Comparison of ENCODE assay signal across 19 cellular contexts in genomic region chr7:31099451-31100444, GRCh38. TPM values are rescaled to one million over a fixed set of nuclear protein-coding genes. Genes with fewer than 3 reads are reported as not detected.
"Had no signal": no experiment of that assay in that cellular context is flagged by ENCODE, and none has a peak within 500 bp of the region (broad histone marks: within the 10 kb centered on the region; RNA-seq: fewer than 3 reads in every experiment).

No MANE protein-coding gene starts in this region.

- H3K27ac Mint-ChIP-seq: activated CD4-positive, alpha-beta T cell treated with anti-CD3 and anti-CD28 coated beads, Interleukin-2, amount 10 ng/mL, durations not matched to agents 24 days and 14 days; activated naive CD4-positive, alpha-beta T cell treated with anti-CD3 and anti-CD28 coated beads, Interleukin-2, amount 10 ng/mL, durations not matched to agents 7 days and 5 days; activated T-helper 17 cell treated with anti-CD3 and anti-CD28 coated beads, Interleukin-2, amount 50 U/mL, for 72 hours; stimulated activated naive B cell treated with anti-CD40 and anti-IgM and Interleukin-4, amounts not matched to agents 10 μg/mL and 1 μg/mL and 100 μg/mL, for 72 hours; WTC11 had no signal

- H3K9me3 Mint-ChIP-seq: activated CD4-positive, alpha-beta T cell treated with anti-CD3 and anti-CD28 coated beads, Interleukin-2, amount 10 ng/mL, durations not matched to agents 24 days and 14 days; activated naive CD4-positive, alpha-beta T cell treated with anti-CD3 and anti-CD28 coated beads, Interleukin-2, amount 10 ng/mL, durations not matched to agents 7 days and 5 days; activated T-helper 17 cell treated with anti-CD3 and anti-CD28 coated beads, Interleukin-2, amount 50 U/mL, for 72 hours; stimulated activated naive B cell treated with anti-CD40 and anti-IgM and Interleukin-4, amounts not matched to agents 10 μg/mL and 1 μg/mL and 100 μg/mL, for 72 hours; WTC11 had no signal

- ATAC-seq: activated T-helper 17 cell treated with anti-CD3 and anti-CD28 coated beads, Interleukin-2, amount 50 U/mL, for 72 hours; gastrocnemius medialis; heart left ventricle; left cardiac atrium; stimulated activated naive B cell treated with anti-CD40 and anti-IgM and Interleukin-4, amounts not matched to agents 10 μg/mL and 1 μg/mL and 100 μg/mL, for 72 hours; WTC11 had no signal

- H3K27me3 ChIP-seq: ascending aorta, gastrocnemius medialis, neutrophil had no signal

- H3K4me3 ChIP-seq: ascending aorta, dorsolateral prefrontal cortex, gastrocnemius medialis, heart left ventricle had no signal

- H3K4me1 ChIP-seq: ascending aorta, gastrocnemius medialis, heart left ventricle had no signal

- H3K4me1 Mint-ChIP-seq: activated CD4-positive, alpha-beta T cell treated with anti-CD3 and anti-CD28 coated beads, Interleukin-2, amount 10 ng/mL, durations not matched to agents 24 days and 14 days; activated naive CD4-positive, alpha-beta T cell treated with anti-CD3 and anti-CD28 coated beads, Interleukin-2, amount 10 ng/mL, durations not matched to agents 7 days and 5 days; activated T-helper 17 cell treated with anti-CD3 and anti-CD28 coated beads, Interleukin-2, amount 50 U/mL, for 72 hours; stimulated activated naive B cell treated with anti-CD40 and anti-IgM and Interleukin-4, amounts not matched to agents 10 μg/mL and 1 μg/mL and 100 μg/mL, for 72 hours; WTC11 had no signal

- H3K36me3 ChIP-seq: ascending aorta, gastrocnemius medialis, heart left ventricle, neutrophil had no signal

- H3K36me3 Mint-ChIP-seq: activated naive CD4-positive, alpha-beta T cell treated with anti-CD3 and anti-CD28 coated beads, Interleukin-2, amount 10 ng/mL, durations not matched to agents 7 days and 5 days; stimulated activated naive B cell treated with anti-CD40 and anti-IgM and Interleukin-4, amounts not matched to agents 10 μg/mL and 1 μg/mL and 100 μg/mL, for 72 hours; WTC11 had no signal

- DNase-seq: activated CD4-positive, alpha-beta T cell treated with anti-CD3 and anti-CD28 coated beads, Interleukin-2, amount 10 ng/mL, durations not matched to agents 24 days and 14 days; activated naive CD4-positive, alpha-beta T cell treated with anti-CD3 and anti-CD28 coated beads, Interleukin-2, amount 10 ng/mL, durations not matched to agents 7 days and 5 days; erythroblast; gastrocnemius medialis; left cardiac atrium; retina; stimulated activated CD4-positive, alpha-beta T cell treated with anti-CD3 and anti-CD28 coated beads, Interleukin-15, amount 100 ng/mL, for 24 hours; stimulated activated CD4-positive, alpha-beta T cell treated with anti-CD3 and anti-CD28 coated beads, Interleukin-4, amount 100 ng/mL, for 1 hour; stimulated activated naive B cell treated with anti-CD40 and anti-IgM and Interleukin-4, amounts not matched to agents 10 μg/mL and 1 μg/mL and 100 μg/mL, for 72 hours; T-helper 2 cell; trophoblast cell had no signal

- H3K9me3 ChIP-seq: ascending aorta, gastrocnemius medialis, heart left ventricle, neutrophil had no signal

- H3K27ac ChIP-seq: ascending aorta, dorsolateral prefrontal cortex, gastrocnemius medialis, heart left ventricle, neutrophil had no signal

- H3K4me3 Mint-ChIP-seq: activated CD4-positive, alpha-beta T cell treated with anti-CD3 and anti-CD28 coated beads, Interleukin-2, amount 10 ng/mL, durations not matched to agents 24 days and 14 days; activated naive CD4-positive, alpha-beta T cell treated with anti-CD3 and anti-CD28 coated beads, Interleukin-2, amount 10 ng/mL, durations not matched to agents 7 days and 5 days; activated T-helper 17 cell treated with anti-CD3 and anti-CD28 coated beads, Interleukin-2, amount 50 U/mL, for 72 hours; stimulated activated naive B cell treated with anti-CD40 and anti-IgM and Interleukin-4, amounts not matched to agents 10 μg/mL and 1 μg/mL and 100 μg/mL, for 72 hours; WTC11 had no signal

- H3K27me3 Mint-ChIP-seq: activated CD4-positive, alpha-beta T cell treated with anti-CD3 and anti-CD28 coated beads, Interleukin-2, amount 10 ng/mL, durations not matched to agents 24 days and 14 days had no signal

RNA-seq across cellular contexts. Expression of gene ADCYAP1R1, which starts 47.6 kb away (rescaled TPM):
- total RNA-seq: activated CD4-positive, alpha-beta T cell treated with anti-CD3 and anti-CD28 coated beads, Interleukin-2, amount 10 ng/mL, durations not matched to agents 24 days and 14 days; activated T-helper 17 cell treated with anti-CD3 and anti-CD28 coated beads, Interleukin-2, amount 50 U/mL, for 72 hours; bronchial epithelial cell; lung microvascular endothelial cell had no signal
